ENCODE assay signal across 8 cellular contexts in the genomic region with DNA sequence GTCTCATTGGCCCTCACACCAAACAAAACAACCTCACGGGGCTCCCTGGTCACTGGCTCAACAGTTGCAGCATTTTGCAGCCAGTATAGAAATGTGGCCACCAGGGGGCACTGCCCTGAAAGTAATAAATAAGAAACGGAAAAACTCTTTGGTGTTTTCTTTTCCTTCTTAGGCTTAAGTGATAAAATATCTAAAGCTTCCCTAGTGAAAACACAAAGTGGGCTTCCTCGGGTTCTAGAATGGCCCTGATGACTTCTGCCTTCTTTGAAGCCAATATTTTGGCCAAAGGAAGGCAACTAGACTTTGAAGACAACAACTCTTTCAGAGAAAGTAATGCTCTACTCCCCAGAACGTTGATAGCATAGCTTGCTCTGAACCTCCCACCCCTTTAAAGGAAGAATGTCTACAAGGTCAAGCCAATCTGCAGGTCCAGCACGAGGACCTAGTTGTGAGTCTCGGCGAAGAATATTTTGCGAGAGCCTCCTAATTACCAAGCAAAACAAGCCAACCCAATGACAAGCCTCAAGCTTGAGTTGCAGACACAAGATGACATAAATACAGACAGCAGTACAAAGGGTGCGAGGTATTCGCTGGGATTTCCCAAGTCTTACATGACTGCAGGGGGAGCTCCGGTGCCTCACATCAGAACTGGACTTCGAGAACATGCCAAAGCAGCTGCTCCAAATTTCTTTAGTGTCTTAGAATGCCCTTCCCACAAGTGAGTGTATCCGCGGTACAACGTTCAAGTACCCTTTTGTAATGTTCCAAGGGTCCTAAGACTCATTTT. TPM values are rescaled to one million over a fixed set of nuclear protein-coding genes. Genes with fewer than 3 reads are reported as not detected.
A peak's percentile ranks its signal among the peaks of the same experiment; 100 is the strongest.
DNase-seq lines count a peak whose midpoint lies in the region; ATAC-seq and TF ChIP-seq lines count a peak whose summit lies in the region.

No MANE protein-coding gene starts in this region.

- peak overlapping the region; percentile 9 for H3K4me3 ChIP-seq in CD8-positive, alpha-beta T cell (ENCODE audit: low read depth, low read length)
- H3K4me3 ChIP-seq in HEK293 (ENCODE audit: low read depth, low read length) (no peak overlapping the region), mesenchymal stem cell (ENCODE audit: insufficient read depth in 1 of 2, low read depth in 1 of 2, low read length in 2 of 2) (peak overlapping the region in 1 of 2 experiments; percentile 59)

- intact Hi-C loops in CD8-positive, alpha-beta T cell (cut with DNase I, micrococcal nuclease): loop anchor here (1.0 to 10.0 kb wide), 8 partner anchors 10 to 782 kb away; partner anchors contain the start of gene GOLGA5 (in 1 of the 2)

- H3K4me1 Mint-ChIP-seq in CD8-positive, alpha-beta T cell (ENCODE audit: low read depth): peaks cover 47% of the 10 kb centered on the region
- peaks cover 31 to 37% of the 10 kb centered on the region in 2 donors for H3K4me1 Mint-ChIP-seq in effector memory CD8-positive, alpha-beta T cell (ENCODE audit: low read depth in 2 of 2)

- CTCF ChIA-PET in CD8-positive, alpha-beta T cell (lab: Charles Lee): interaction anchor here (0.6 to 13.7 kb wide), 70 partner anchors 8 to 317 kb away, joined by 3 to 249 read pairs (median 5); partner anchors contain the start of genes GON7, LYSET, MOAP1 and UBR7
- CTCF ChIA-PET in HEK293 (lab: Yijun Ruan, JAX): interaction anchor here (0.5 to 7.6 kb wide), 67 partner anchors 8 to 824 kb away, joined by 3 to 155 read pairs (median 5); partner anchors contain the start of genes LYSET and MOAP1

- H2BK120ac ChIP-seq in mesenchymal stem cell (ENCODE audit: low read depth, low read length): no peak overlapping the region

- no peak overlapping the region for H3K18ac ChIP-seq in mesenchymal stem cell (ENCODE audit: low read depth in 1 of 2, low read length in 2 of 2)

- no peak overlapping the region for H3K4ac ChIP-seq in mesenchymal stem cell (ENCODE audit: low read depth in 1 of 2, low read length in 2 of 2)

- no peak overlapping the region for H3K14ac ChIP-seq in mesenchymal stem cell (ENCODE audit: low read length in 2 of 2)

- no peak overlapping the region for H2BK15ac ChIP-seq in mesenchymal stem cell (ENCODE audit: low read depth, poor library complexity, severe bottlenecking)

- no peak overlapping the region for H2BK12ac ChIP-seq in mesenchymal stem cell (ENCODE audit: low read length in 2 of 2)

- peak overlapping the region; percentile 88 for H3K4me3 Mint-ChIP-seq in CD8-positive, alpha-beta T cell
- H3K4me3 Mint-ChIP-seq in effector memory CD8-positive, alpha-beta T cell: peak overlapping the region; percentile 81 to 86

- H3K27ac Mint-ChIP-seq in CD8-positive, alpha-beta T cell: peak overlapping the region; percentile 89
- H3K27ac Mint-ChIP-seq in effector memory CD8-positive, alpha-beta T cell: peak overlapping the region; percentile 56 to 90

- peak overlapping the region; percentile 81 for H3K9ac ChIP-seq in mesenchymal stem cell (ENCODE audit: low read length)

- no peak overlapping the region for H2AFZ ChIP-seq in mesenchymal stem cell (ENCODE audit: low read depth, low read length)

- no peak overlapping the region for H3K23ac ChIP-seq in mesenchymal stem cell (ENCODE audit: low read length in 2 of 2)

- WGBS in mesenchymal stem cell: 46% methylated on average over 14 of the region's 15 CpGs

- no peaks in the 10 kb centered on the region for H3K9me3 Mint-ChIP-seq in CD8-positive, alpha-beta T cell
- H3K9me3 Mint-ChIP-seq in effector memory CD8-positive, alpha-beta T cell: no peaks in the 10 kb centered on the region

- no peak overlapping the region for H2AK5ac ChIP-seq in mesenchymal stem cell (ENCODE audit: low read length, severe bottlenecking)

- peaks cover 22% of the 10 kb centered on the region for H3K79me1 ChIP-seq in mesenchymal stem cell (replicated peaks; ENCODE audit: low read length, poor library complexity, severe bottlenecking)

- H4K8ac ChIP-seq in mesenchymal stem cell (ENCODE audit: low read length): no peak overlapping the region

- no peaks in the 10 kb centered on the region for H3K9me3 ChIP-seq in CD8-positive, alpha-beta T cell (ENCODE audit: low read length)
- H3K9me3 ChIP-seq in HEK293 (ENCODE audit: control insufficient read depth, insufficient read depth, low read depth, low read length) (no peaks in the 10 kb centered on the region), mesenchymal stem cell (ENCODE audit: control insufficient read depth, low read length) (no peaks in the 10 kb centered on the region)

- H2BK5ac ChIP-seq in mesenchymal stem cell (ENCODE audit: low read depth, low read length, poor library complexity, severe bottlenecking): no peak overlapping the region

- peak; percentile 53 to 84 (median 71) for DNase-seq in CD8-positive, alpha-beta T cell
- DNase-seq in NCI-H774 (lab: John Stamatoyannopoulos, UW) (peak; percentile 48), mesenchymal stem cell (peak; percentile 82)
- peak; percentile 42 to 69 for DNase-seq in activated CD8-positive, alpha-beta memory T cell treated with anti-CD3 and anti-CD28 coated beads for 1 hour (ENCODE audit: extremely low read depth in 1 of 2, low read depth in 1 of 2)
- peak; percentile 67 to 74 (median 73) for DNase-seq in effector memory CD8-positive, alpha-beta T cell
- peak; percentile 42 for DNase-seq in stimulated activated CD8-positive, alpha-beta memory T cell treated with anti-CD3 and anti-CD28 coated beads, Interleukin-12 subunit alpha, Interleukin-12 subunit beta, amount 100 ng/mL, for 4 hours (ENCODE audit: low read depth)

- TF ChIP-seq CTCF in CD8-positive, alpha-beta T cell (IDR thresholded peaks at IDR 0.05): peak; percentile 70
- no peak; the same call in 1 of the 2 replicates for TF ChIP-seq CTCF in HEK293 (tag by site-specific recombination; IDR thresholded peaks at IDR 0.05)

- H3K27ac ChIP-seq in CD8-positive, alpha-beta T cell (ENCODE audit: low read depth, low read length): peak overlapping the region; percentile 6
- H3K27ac ChIP-seq in HEK293 (ENCODE audit: extremely low read depth, low read depth, low read length): no peak overlapping the region
- H3K27ac ChIP-seq in mesenchymal stem cell (ENCODE audit: low read length, poor library complexity, severe bottlenecking): no peak overlapping the region

- peak; percentile 36 for ATAC-seq in CD8-positive, alpha-beta T cell
- ATAC-seq in effector memory CD8-positive, alpha-beta T cell (replicated peaks): peak; percentile 27
- no peak for ATAC-seq in GM21528 (IDR thresholded peaks at IDR 0.05; ENCODE audit: low FRiP score, unreplicated experiment)

- H3K27me3 ChIP-seq in CD8-positive, alpha-beta T cell (ENCODE audit: insufficient read depth, low read length): no peaks in the 10 kb centered on the region
- no peaks in the 10 kb centered on the region for H3K27me3 ChIP-seq in mesenchymal stem cell (ENCODE audit: control insufficient read depth in 1 of 2, insufficient read depth in 1 of 2, low read length in 2 of 2)

- H3K36me3 ChIP-seq in CD8-positive, alpha-beta T cell (ENCODE audit: insufficient read depth, low read length): no peaks in the 10 kb centered on the region
- no peaks in the 10 kb centered on the region for H3K36me3 ChIP-seq in HEK293 (ENCODE audit: control insufficient read depth in 2 of 2, insufficient read depth in 1 of 2, low read length in 2 of 2)
- H3K36me3 ChIP-seq in mesenchymal stem cell (ENCODE audit: control insufficient read depth in 1 of 2, insufficient read depth in 2 of 2, low read depth in 1 of 2, low read length in 2 of 2): no peaks in the 10 kb centered on the region

- no peak overlapping the region for H4K91ac ChIP-seq in mesenchymal stem cell (ENCODE audit: low read length)

- H3K4me2 ChIP-seq in mesenchymal stem cell (ENCODE audit: low read length, poor library complexity, severe bottlenecking): no peak overlapping the region

- no peaks in the 10 kb centered on the region for H3K27me3 Mint-ChIP-seq in CD8-positive, alpha-beta T cell (ENCODE audit: low read depth)
- H3K27me3 Mint-ChIP-seq in effector memory CD8-positive, alpha-beta T cell: no peaks in the 10 kb centered on the region

- peaks cover 34% of the 10 kb centered on the region for H3K4me1 ChIP-seq in CD8-positive, alpha-beta T cell (ENCODE audit: insufficient read depth, low read length)
- H3K4me1 ChIP-seq in HEK293 (ENCODE audit: control insufficient read depth, insufficient read depth, low read length): peaks cover 17% of the 10 kb centered on the region
- H3K4me1 ChIP-seq in mesenchymal stem cell (ENCODE audit: control insufficient read depth, insufficient read depth, low read depth, low read length): peaks cover 18% of the 10 kb centered on the region

- H3K36me3 Mint-ChIP-seq in CD8-positive, alpha-beta T cell: peaks cover 7% of the 10 kb centered on the region
- peaks cover 21% of the 10 kb centered on the region for H3K36me3 Mint-ChIP-seq in effector memory CD8-positive, alpha-beta T cell (ENCODE audit: insufficient read depth)

- POLR2A ChIA-PET in CD8-positive, alpha-beta T cell (lab: Charles Lee): interaction anchor here (0.9 to 3.3 kb wide), 11 partner anchors 10 to 87 kb away, joined by 3 to 27 read pairs (median 5); partner anchors contain the start of genes LYSET and MOAP1
- POLR2A ChIA-PET in HEK293 (lab: Yijun Ruan, JAX): interaction anchor here (0.8 to 1.4 kb wide), 4 partner anchors 8 to 61 kb away, joined by 3 to 6 read pairs (median 4); no protein-coding TSS in a partner anchor

TF ChIP-seq in HEK293, 187 proteins besides CTCF, POLR2A, EP300 and RAD21 (continues in another document):
- TF ChIP-seq, protein P1, sequence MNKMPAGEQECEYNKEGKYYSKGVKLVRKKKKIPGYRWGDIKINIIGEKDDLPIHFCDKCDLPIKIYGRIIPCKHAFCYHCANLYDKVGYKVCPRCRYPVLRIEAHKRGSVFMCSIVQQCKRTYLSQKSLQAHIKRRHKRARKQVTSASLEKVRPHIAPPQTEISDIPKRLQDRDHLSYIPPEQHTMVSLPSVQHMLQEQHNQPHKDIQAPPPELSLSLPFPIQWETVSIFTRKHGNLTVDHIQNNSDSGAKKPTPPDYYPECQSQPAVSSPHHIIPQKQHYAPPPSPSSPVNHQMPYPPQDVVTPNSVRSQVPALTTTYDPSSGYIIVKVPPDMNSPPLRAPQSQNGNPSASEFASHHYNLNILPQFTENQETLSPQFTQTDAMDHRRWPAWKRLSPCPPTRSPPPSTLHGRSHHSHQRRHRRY (tag by site-specific recombination; IDR thresholded peaks at IDR 0.05): no peak
- TF ChIP-seq ZNF600 (tag by site-specific recombination; IDR thresholded peaks at IDR 0.05): peak; percentile 48; the same call in 1 of the 2 replicates
- no peak for TF ChIP-seq ZNF560 (tag by site-specific recombination; IDR thresholded peaks at IDR 0.05; ENCODE audit: borderline replicate concordance)
- TF ChIP-seq ZSCAN23 (tag by site-specific recombination; IDR thresholded peaks at IDR 0.05): no peak

RNA-seq across cellular contexts. Expression of gene ITPK1, which starts 2.6 kb away (rescaled TPM):
- total RNA-seq in CD8-positive, alpha-beta T cell: 10 to 100 TPM; 24.9 to 27.9 TPM
- polyA plus RNA-seq in mesenchymal stem cell (2013, experiment 1 of 2): 8.1 TPM
- 7.9 TPM for polyA plus RNA-seq in mesenchymal stem cell (2013, experiment 2 of 2)
